Comparison of ENCODE assay signal across 15 cellular contexts in genomic region chr2:204608261-204608660, GRCh38.
DNase-seq lines count a peak whose midpoint lies in the region; ATAC-seq and TF ChIP-seq lines count a peak whose summit lies in the region.
"Had no signal": no experiment of that assay in that cellular context is flagged by ENCODE, and none has a peak within 500 bp of the region (broad histone marks: within the 10 kb centered on the region; RNA-seq: fewer than 3 reads in every experiment).

No MANE protein-coding gene starts in this region.

- H3K36me3 ChIP-seq in skeletal muscle satellite cell (ENCODE audit: insufficient read depth, low read length): no peaks in the 10 kb centered on the region
- H3K36me3 ChIP-seq in GM23338 (ENCODE audit: insufficient read depth): no peaks in the 10 kb centered on the region

- H3F3A ChIP-seq in GM23338 (replicated peaks; ENCODE audit: low read depth): no peaks in the 10 kb centered on the region

- no peak overlapping the region for H3K4me3 Mint-ChIP-seq in GM23338
- H3K4me3 Mint-ChIP-seq: activated CD4-positive, alpha-beta T cell treated with anti-CD3 and anti-CD28 coated beads, Interleukin-2, amount 10 ng/mL, durations not matched to agents 7 days and 5 days; activated T-cell treated with anti-CD3 and anti-CD28 coated beads, Interleukin-2, amount 50 U/mL, for 72 hours; T-helper 17 cell had no signal

- no peaks in the 10 kb centered on the region for H3K9me3 ChIP-seq in skeletal muscle satellite cell (replicated peaks; ENCODE audit: low read length)
- H3K9me3 ChIP-seq: mucosa of descending colon had no signal

- H3K4me3 ChIP-seq in choroid plexus epithelial cell (ENCODE audit: low read depth, low read length): no peak overlapping the region
- no peak overlapping the region for H3K4me3 ChIP-seq in skeletal muscle satellite cell (ENCODE audit: low read length)
- H3K4me3 ChIP-seq in GM23338: no peak overlapping the region
- H3K4me3 ChIP-seq: mucosa of descending colon had no signal

- no peaks in the 10 kb centered on the region for H3K36me3 Mint-ChIP-seq in GM23338 (ENCODE audit: low read depth)

- H3K4me1 ChIP-seq in skeletal muscle satellite cell (ENCODE audit: control insufficient read depth, insufficient read depth, low read length): peaks cover 15% of the 10 kb centered on the region
- H3K4me1 ChIP-seq in GM23338 (ENCODE audit: insufficient read depth): no peaks in the 10 kb centered on the region

- H2AFZ ChIP-seq in GM23338: no peak overlapping the region

- DNase-seq in GM04504 (ENCODE audit: low read depth): peak; percentile 54
- peak; percentile 14 for DNase-seq in choroid plexus epithelial cell (ENCODE audit: low read depth)
- DNase-seq in left kidney (ENCODE audit: low read depth, low spot score): peak; percentile 69
- DNase-seq in activated CD8-positive, alpha-beta memory T cell treated with anti-CD3 and anti-CD28 coated beads for 24 hours: no peak
- no peak for DNase-seq in GM23338 (ENCODE audit: low spot score)
- DNase-seq: activated CD4-positive, alpha-beta T cell treated with anti-CD3 and anti-CD28 coated beads, Interleukin-2, amount 10 ng/mL, durations not matched to agents 7 days and 5 days; activated T-cell treated with anti-CD3 and anti-CD28 coated beads, Interleukin-2, amount 50 U/mL, for 72 hours; COR-L47; mucosa of descending colon; NCI-H1417 treated with DMSO at 0.1 percent for 48 hours; NCI-H524; T-helper 17 cell had no signal

- H3K4me2 ChIP-seq in skeletal muscle satellite cell (ENCODE audit: low read length) (peak overlapping the region; percentile 31), GM23338 (no peak overlapping the region)

- H3K9me3 Mint-ChIP-seq in GM23338: no peaks in the 10 kb centered on the region
- H3K9me3 Mint-ChIP-seq: activated CD4-positive, alpha-beta T cell treated with anti-CD3 and anti-CD28 coated beads, Interleukin-2, amount 10 ng/mL, durations not matched to agents 7 days and 5 days; activated T-cell treated with anti-CD3 and anti-CD28 coated beads, Interleukin-2, amount 50 U/mL, for 72 hours had no signal

- no peaks in the 10 kb centered on the region for H3K79me2 ChIP-seq in GM23338 (replicated peaks; ENCODE audit: insufficient read depth)

- H3K27me3 Mint-ChIP-seq in GM23338 (ENCODE audit: insufficient read depth, low read depth, poor library complexity): no peaks in the 10 kb centered on the region

- no peak overlapping the region for H3K9ac ChIP-seq in skeletal muscle satellite cell (ENCODE audit: low read depth, low read length)

- H3K9me2 ChIP-seq in GM23338 (ENCODE audit: insufficient read depth): no peaks in the 10 kb centered on the region

- ATAC-seq in HG03432 (IDR thresholded peaks at IDR 0.05; ENCODE audit: unreplicated experiment): no peak
- ATAC-seq in GM18502 (IDR thresholded peaks at IDR 0.05; ENCODE audit: poor library complexity, unreplicated experiment): no peak
- ATAC-seq in GM23338: no peak
- ATAC-seq: activated T-cell treated with anti-CD3 and anti-CD28 coated beads, Interleukin-2, amount 50 U/mL, for 72 hours; mucosa of descending colon; T-helper 17 cell had no signal

- TF ChIP-seq CTCF in choroid plexus epithelial cell (conservative IDR thresholded peaks at IDR 0.05; ENCODE audit: low read depth, low read length) (no peak), GM23338 (conservative IDR thresholded peaks at IDR 0.05; ENCODE audit: low read depth in 2 of 2) (no peak)

- no peaks in the 10 kb centered on the region for H3K27me3 ChIP-seq in skeletal muscle satellite cell (ENCODE audit: control insufficient read depth, insufficient read depth, low read length)
- no peaks in the 10 kb centered on the region for H3K27me3 ChIP-seq in GM23338 (ENCODE audit: insufficient read depth)

- no peaks in the 10 kb centered on the region for H3K4me1 Mint-ChIP-seq in GM23338
- H3K4me1 Mint-ChIP-seq: activated CD4-positive, alpha-beta T cell treated with anti-CD3 and anti-CD28 coated beads, Interleukin-2, amount 10 ng/mL, durations not matched to agents 7 days and 5 days had no signal

- H4K20me1 ChIP-seq in GM23338 (replicated peaks; ENCODE audit: insufficient read depth): no peaks in the 10 kb centered on the region

- no peak overlapping the region for H3K27ac ChIP-seq in GM23338 (ENCODE audit: low read depth)

- H3K27ac Mint-ChIP-seq in GM23338: no peak overlapping the region
- H3K27ac Mint-ChIP-seq: activated CD4-positive, alpha-beta T cell treated with anti-CD3 and anti-CD28 coated beads, Interleukin-2, amount 10 ng/mL, durations not matched to agents 7 days and 5 days; activated T-cell treated with anti-CD3 and anti-CD28 coated beads, Interleukin-2, amount 50 U/mL, for 72 hours; T-helper 17 cell had no signal

TF ChIP-seq in GM23338, 12 proteins besides CTCF, POLR2A, EP300 and RAD21:
- no peak for TF ChIP-seq EZH2phosphoT487 (IDR thresholded peaks at IDR 0.05; ENCODE audit: unreplicated experiment)
- no peak for TF ChIP-seq STAT1 (IDR thresholded peaks at IDR 0.05; ENCODE audit: unreplicated experiment)
- no peak for TF ChIP-seq POLR2AphosphoS5 (IDR thresholded peaks at IDR 0.05; ENCODE audit: low read depth)
- TF ChIP-seq ETS1 (IDR thresholded peaks at IDR 0.05): no peak
- no peak for TF ChIP-seq REST (IDR thresholded peaks at IDR 0.05; ENCODE audit: unreplicated experiment)
- TF ChIP-seq CREB1 (CRISPR knock-in tag; IDR thresholded peaks at IDR 0.05; ENCODE audit: low read depth): no peak

Comparison
In these comparisons a context has a peak if more than half of its experiments do, and no peak if none do; other contexts are left out.
1. DNase-seq: peak in GM04504 (single experiment), choroid plexus epithelial cell (single experiment) and left kidney (single experiment); none in activated CD8-positive, alpha-beta memory T cell treated with anti-CD3 and anti-CD28 coated beads for 24 hours (single experiment) and GM23338 (single experiment).